ENCODE assay signal across 8 cellular contexts in genomic region chr5:1524481-1524798, GRCh38. TPM values are rescaled to one million over a fixed set of nuclear protein-coding genes. Genes with fewer than 3 reads are reported as not detected.
DNase-seq lines count a peak whose midpoint lies in the region; ATAC-seq and TF ChIP-seq lines count a peak whose summit lies in the region.

No MANE protein-coding gene starts in this region.

- H3K27ac Mint-ChIP-seq in IgD-negative memory B cell, result peak overlapping the region; percentile 35 to 86 (median 84)
- H3K27ac Mint-ChIP-seq in chondrocyte (ENCODE audit: unreplicated experiment), result peak overlapping the region; percentile 5

- peaks cover 0 to 6% of the 10 kb centered on the region in 2 donors for H3K36me3 ChIP-seq in mucosa of rectum (ENCODE audit: control insufficient read depth in 2 of 2, insufficient read depth in 2 of 2, low read length in 2 of 2)

- peak overlapping the region; percentile 63 to 66 for H3K4me3 ChIP-seq in mucosa of rectum (ENCODE audit: low read length in 2 of 2)

- H3K4me1 ChIP-seq in mucosa of rectum (ENCODE audit: control insufficient read depth in 2 of 2, insufficient read depth in 2 of 2, low read length in 2 of 2), result peaks cover 6 to 19% of the 10 kb centered on the region in 2 donors

- H3K36me3 Mint-ChIP-seq in IgD-negative memory B cell, result peaks cover 5% of the 10 kb centered on the region
- H3K36me3 Mint-ChIP-seq in chondrocyte (ENCODE audit: low read depth), result no peaks in the 10 kb centered on the region

- peak overlapping the region; percentile 35 to 70 for H3K9ac ChIP-seq in mucosa of rectum (ENCODE audit: low read depth in 1 of 2, low read length in 2 of 2)

- H3K9me3 ChIP-seq in mucosa of rectum (ENCODE audit: control insufficient read depth in 2 of 2, low read length in 2 of 2), result no peaks in the 10 kb centered on the region

- H3K9me3 Mint-ChIP-seq in IgD-negative memory B cell, result no peaks in the 10 kb centered on the region
- no peaks in the 10 kb centered on the region for H3K9me3 Mint-ChIP-seq in chondrocyte (ENCODE audit: low read depth)

- H3K4me1 Mint-ChIP-seq in IgD-negative memory B cell (peaks cover 29 to 41% (median 38%) of the 10 kb centered on the region in 3 donors), chondrocyte (ENCODE audit: low read depth) (peaks cover 15% of the 10 kb centered on the region)

- no peak for ATAC-seq in activated CD4-positive, CD25-positive, alpha-beta regulatory T cell treated with anti-CD3 and anti-CD28 coated beads, Interleukin-2, amount 50 U/mL, for 24 hours
- ATAC-seq in GM21526 (IDR thresholded peaks at IDR 0.05; ENCODE audit: low FRiP score, unreplicated experiment), result no peak

- H3K4me3 Mint-ChIP-seq in IgD-negative memory B cell, result peak overlapping the region; percentile 70 to 95 (median 80)
- H3K4me3 Mint-ChIP-seq in chondrocyte (ENCODE audit: unreplicated experiment), result peak overlapping the region; percentile 41

- H3K27ac ChIP-seq in 22Rv1 (peak overlapping the region; percentile 26; the same call in 1 of the 2 replicates), mucosa of rectum (ENCODE audit: low read depth in 2 of 2, low read length in 2 of 2) (peak overlapping the region; percentile 59 to 72)

- H3K27me3 Mint-ChIP-seq in IgD-negative memory B cell (no peaks in the 10 kb centered on the region), chondrocyte (ENCODE audit: low read depth) (peaks cover 13% of the 10 kb centered on the region)

- no peaks in the 10 kb centered on the region for H3K27me3 ChIP-seq in mucosa of rectum (ENCODE audit: control insufficient read depth in 2 of 2, insufficient read depth in 2 of 2, low read length in 2 of 2)

- TF ChIP-seq CTCF in 22Rv1 (IDR thresholded peaks at IDR 0.05) (no peak), chondrocyte (IDR thresholded peaks at IDR 0.05) (no peak)

- DNase-seq in chondrocyte (ENCODE audit: low spot score), result no peak
- no peak for DNase-seq in NCI-H345 treated with DMSO at 0.1 percent for 48 hours (lab: John Stamatoyannopoulos, UW; ENCODE audit: unreplicated experiment)
- DNase-seq in NCI-H2196 treated with DMSO at 0.1 percent for 48 hours (lab: John Stamatoyannopoulos, UW; ENCODE audit: unreplicated experiment), result no peak

RNA-seq across cellular contexts. Expression of gene LPCAT1, which starts 0.7 kb away (rescaled TPM):
- polyA plus RNA-seq in IgD-negative memory B cell, result 76.4 TPM
- 39.9 to 49.4 TPM (median 46.4 TPM) in 3 replicates for total RNA-seq in chondrocyte
